ENCODE assay signal across 1 cellular context in the genomic region with DNA sequence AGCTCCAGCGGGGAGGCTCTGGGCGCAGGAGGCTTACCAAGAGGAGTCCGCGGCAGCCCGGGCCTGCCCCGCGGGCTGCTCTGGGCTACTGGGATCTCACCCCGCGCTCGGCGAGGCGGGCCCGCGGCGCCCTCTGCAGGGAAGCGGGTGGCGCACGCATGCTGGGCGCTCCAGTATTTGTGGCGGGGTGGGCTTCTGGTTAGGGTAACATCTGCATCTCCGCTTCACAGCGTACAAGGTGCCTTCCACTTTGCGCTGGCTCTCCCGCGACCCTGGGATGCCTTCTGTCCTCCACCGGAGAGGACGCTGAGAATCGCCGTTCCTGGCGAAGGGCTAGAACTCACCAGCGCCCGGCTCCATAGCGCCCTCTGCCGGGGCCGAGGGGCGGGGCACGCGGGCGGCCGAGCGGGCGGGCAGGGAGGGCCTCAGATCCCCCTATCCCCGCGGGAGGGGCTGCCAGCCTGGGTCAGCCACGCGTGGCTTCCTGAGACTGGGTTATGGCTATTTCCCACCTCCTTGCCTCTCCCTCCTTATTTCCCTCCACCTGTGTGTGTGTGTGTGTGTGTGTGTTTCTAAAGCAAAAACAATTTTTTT.
TF ChIP-seq lines count a peak whose summit lies in the region.

No MANE protein-coding gene starts in this region.

TF ChIP-seq in K562, 482 proteins besides CTCF, POLR2A, EP300 and RAD21 (continued from another document and continues in another):
- TF ChIP-seq, protein P1, sequence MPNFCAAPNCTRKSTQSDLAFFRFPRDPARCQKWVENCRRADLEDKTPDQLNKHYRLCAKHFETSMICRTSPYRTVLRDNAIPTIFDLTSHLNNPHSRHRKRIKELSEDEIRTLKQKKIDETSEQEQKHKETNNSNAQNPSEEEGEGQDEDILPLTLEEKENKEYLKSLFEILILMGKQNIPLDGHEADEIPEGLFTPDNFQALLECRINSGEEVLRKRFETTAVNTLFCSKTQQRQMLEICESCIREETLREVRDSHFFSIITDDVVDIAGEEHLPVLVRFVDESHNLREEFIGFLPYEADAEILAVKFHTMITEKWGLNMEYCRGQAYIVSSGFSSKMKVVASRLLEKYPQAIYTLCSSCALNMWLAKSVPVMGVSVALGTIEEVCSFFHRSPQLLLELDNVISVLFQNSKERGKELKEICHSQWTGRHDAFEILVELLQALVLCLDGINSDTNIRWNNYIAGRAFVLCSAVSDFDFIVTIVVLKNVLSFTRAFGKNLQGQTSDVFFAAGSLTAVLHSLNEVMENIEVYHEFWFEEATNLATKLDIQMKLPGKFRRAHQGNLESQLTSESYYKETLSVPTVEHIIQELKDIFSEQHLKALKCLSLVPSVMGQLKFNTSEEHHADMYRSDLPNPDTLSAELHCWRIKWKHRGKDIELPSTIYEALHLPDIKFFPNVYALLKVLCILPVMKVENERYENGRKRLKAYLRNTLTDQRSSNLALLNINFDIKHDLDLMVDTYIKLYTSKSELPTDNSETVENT (CRISPR knock-in tag; IDR thresholded peaks at IDR 0.05) = no peak
- TF ChIP-seq ZNF23 (CRISPR knock-in tag; IDR thresholded peaks at IDR 0.05) = no peak
- no peak for TF ChIP-seq RFX1 (IDR thresholded peaks at IDR 0.05)
- no peak for TF ChIP-seq TSC22D4 (tag; IDR thresholded peaks at IDR 0.05)
- TF ChIP-seq SMARCC2 (IDR thresholded peaks at IDR 0.05; ENCODE audit: low read depth) = peak; percentile 64; the same call in 1 of the 2 replicates
- TF ChIP-seq, protein P2, sequence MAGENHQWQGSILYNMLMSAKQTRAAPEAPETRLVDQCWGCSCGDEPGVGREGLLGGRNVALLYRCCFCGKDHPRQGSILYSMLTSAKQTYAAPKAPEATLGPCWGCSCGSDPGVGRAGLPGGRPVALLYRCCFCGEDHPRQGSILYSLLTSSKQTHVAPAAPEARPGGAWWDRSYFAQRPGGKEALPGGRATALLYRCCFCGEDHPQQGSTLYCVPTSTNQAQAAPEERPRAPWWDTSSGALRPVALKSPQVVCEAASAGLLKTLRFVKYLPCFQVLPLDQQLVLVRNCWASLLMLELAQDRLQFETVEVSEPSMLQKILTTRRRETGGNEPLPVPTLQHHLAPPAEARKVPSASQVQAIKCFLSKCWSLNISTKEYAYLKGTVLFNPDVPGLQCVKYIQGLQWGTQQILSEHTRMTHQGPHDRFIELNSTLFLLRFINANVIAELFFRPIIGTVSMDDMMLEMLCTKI (IDR thresholded peaks at IDR 0.05; ENCODE audit: partially characterized antibody) = no peak
- TF ChIP-seq WHSC1 (IDR thresholded peaks at IDR 0.05; ENCODE audit: low read length) = no peak
- no peak for TF ChIP-seq ZNF239 (CRISPR knock-in tag; IDR thresholded peaks at IDR 0.05)
- TF ChIP-seq, protein P3, sequence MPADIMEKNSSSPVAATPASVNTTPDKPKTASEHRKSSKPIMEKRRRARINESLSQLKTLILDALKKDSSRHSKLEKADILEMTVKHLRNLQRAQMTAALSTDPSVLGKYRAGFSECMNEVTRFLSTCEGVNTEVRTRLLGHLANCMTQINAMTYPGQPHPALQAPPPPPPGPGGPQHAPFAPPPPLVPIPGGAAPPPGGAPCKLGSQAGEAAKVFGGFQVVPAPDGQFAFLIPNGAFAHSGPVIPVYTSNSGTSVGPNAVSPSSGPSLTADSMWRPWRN (IDR thresholded peaks at IDR 0.05; ENCODE audit: low read depth) = no peak
- no peak for TF ChIP-seq ASH1L (IDR thresholded peaks at IDR 0.05; ENCODE audit: borderline replicate concordance, low read depth, partially characterized antibody)
- no peak; the same call in 1 of the 2 replicates for TF ChIP-seq HLTF (IDR thresholded peaks at IDR 0.05)
- no peak for TF ChIP-seq SREBF2 (CRISPR knock-in tag; IDR thresholded peaks at IDR 0.05)
- no peak for TF ChIP-seq TBL1XR1 (IDR thresholded peaks at IDR 0.05; ENCODE audit: low read length in 2 of 2)
- peak; percentile 23 for TF ChIP-seq FUS (optimal IDR thresholded peaks at IDR 0.05; ENCODE audit: low read depth, low read length)
- no peak for TF ChIP-seq MCM5 (IDR thresholded peaks at IDR 0.05; ENCODE audit: low read depth)
- no peak for TF ChIP-seq POLR2B (IDR thresholded peaks at IDR 0.05; ENCODE audit: low read depth, partially characterized antibody)
- TF ChIP-seq YY1 (IDR thresholded peaks at IDR 0.05; ENCODE audit: borderline replicate concordance in 1 of 3, control insufficient read depth in 1 of 3, extremely low read depth in 1 of 3, insufficient read depth in 3 of 3, insufficient read length in 1 of 3, insufficient replicate concordance in 2 of 3, low read depth in 1 of 3, low read length in 2 of 3) = peak in 2 of 3 experiments; percentile 13 to 31
- TF ChIP-seq MTF1 (CRISPR knock-in tag; IDR thresholded peaks at IDR 0.05; ENCODE audit: borderline replicate concordance) = no peak
- TF ChIP-seq ZNF263 (CRISPR knock-in tag; IDR thresholded peaks at IDR 0.05; ENCODE audit: borderline replicate concordance) = peak; percentile 29; the same call in 1 of the 2 replicates
- peak; percentile 60 for TF ChIP-seq ATF7 (IDR thresholded peaks at IDR 0.05)
- TF ChIP-seq PRMT5 (CRISPR knock-in tag; IDR thresholded peaks at IDR 0.05) = no peak
- TF ChIP-seq, protein P4, sequence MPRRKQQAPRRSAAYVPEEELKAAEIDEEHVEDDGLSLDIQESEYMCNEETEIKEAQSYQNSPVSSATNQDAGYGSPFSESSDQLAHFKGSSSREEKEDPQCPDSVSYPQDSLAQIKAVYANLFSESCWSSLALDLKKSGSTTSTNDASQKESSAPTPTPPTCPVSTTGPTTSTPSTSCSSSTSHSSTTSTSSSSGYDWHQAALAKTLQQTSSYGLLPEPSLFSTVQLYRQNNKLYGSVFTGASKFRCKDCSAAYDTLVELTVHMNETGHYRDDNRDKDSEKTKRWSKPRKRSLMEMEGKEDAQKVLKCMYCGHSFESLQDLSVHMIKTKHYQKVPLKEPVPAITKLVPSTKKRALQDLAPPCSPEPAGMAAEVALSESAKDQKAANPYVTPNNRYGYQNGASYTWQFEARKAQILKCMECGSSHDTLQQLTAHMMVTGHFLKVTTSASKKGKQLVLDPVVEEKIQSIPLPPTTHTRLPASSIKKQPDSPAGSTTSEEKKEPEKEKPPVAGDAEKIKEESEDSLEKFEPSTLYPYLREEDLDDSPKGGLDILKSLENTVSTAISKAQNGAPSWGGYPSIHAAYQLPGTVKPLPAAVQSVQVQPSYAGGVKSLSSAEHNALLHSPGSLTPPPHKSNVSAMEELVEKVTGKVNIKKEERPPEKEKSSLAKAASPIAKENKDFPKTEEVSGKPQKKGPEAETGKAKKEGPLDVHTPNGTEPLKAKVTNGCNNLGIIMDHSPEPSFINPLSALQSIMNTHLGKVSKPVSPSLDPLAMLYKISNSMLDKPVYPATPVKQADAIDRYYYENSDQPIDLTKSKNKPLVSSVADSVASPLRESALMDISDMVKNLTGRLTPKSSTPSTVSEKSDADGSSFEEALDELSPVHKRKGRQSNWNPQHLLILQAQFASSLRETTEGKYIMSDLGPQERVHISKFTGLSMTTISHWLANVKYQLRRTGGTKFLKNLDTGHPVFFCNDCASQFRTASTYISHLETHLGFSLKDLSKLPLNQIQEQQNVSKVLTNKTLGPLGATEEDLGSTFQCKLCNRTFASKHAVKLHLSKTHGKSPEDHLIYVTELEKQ (CRISPR knock-in tag; IDR thresholded peaks at IDR 0.05) = no peak
- no peak for TF ChIP-seq SNIP1 (IDR thresholded peaks at IDR 0.05; ENCODE audit: low read depth)
- peak; percentile 14; the same call in 1 of the 2 replicates for TF ChIP-seq LARP7 (IDR thresholded peaks at IDR 0.05)
- TF ChIP-seq, protein P5, sequence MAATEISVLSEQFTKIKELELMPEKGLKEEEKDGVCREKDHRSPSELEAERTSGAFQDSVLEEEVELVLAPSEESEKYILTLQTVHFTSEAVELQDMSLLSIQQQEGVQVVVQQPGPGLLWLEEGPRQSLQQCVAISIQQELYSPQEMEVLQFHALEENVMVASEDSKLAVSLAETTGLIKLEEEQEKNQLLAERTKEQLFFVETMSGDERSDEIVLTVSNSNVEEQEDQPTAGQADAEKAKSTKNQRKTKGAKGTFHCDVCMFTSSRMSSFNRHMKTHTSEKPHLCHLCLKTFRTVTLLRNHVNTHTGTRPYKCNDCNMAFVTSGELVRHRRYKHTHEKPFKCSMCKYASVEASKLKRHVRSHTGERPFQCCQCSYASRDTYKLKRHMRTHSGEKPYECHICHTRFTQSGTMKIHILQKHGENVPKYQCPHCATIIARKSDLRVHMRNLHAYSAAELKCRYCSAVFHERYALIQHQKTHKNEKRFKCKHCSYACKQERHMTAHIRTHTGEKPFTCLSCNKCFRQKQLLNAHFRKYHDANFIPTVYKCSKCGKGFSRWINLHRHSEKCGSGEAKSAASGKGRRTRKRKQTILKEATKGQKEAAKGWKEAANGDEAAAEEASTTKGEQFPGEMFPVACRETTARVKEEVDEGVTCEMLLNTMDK (IDR thresholded peaks at IDR 0.05; ENCODE audit: borderline replicate concordance, insufficient read depth, low read depth, low read length, poor library complexity, severe bottlenecking) = peak; percentile 88
- TF ChIP-seq, protein P6, sequence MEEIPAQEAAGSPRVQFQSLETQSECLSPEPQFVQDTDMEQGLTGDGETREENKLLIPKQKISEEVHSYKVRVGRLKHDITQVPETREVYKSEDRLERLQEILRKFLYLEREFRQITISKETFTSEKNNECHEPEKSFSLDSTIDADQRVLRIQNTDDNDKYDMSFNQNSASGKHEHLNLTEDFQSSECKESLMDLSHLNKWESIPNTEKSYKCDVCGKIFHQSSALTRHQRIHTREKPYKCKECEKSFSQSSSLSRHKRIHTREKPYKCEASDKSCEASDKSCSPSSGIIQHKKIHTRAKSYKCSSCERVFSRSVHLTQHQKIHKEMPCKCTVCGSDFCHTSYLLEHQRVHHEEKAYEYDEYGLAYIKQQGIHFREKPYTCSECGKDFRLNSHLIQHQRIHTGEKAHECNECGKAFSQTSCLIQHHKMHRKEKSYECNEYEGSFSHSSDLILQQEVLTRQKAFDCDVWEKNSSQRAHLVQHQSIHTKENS (CRISPR knock-in tag; IDR thresholded peaks at IDR 0.05) = no peak
- TF ChIP-seq ZFP1 (CRISPR knock-in tag; IDR thresholded peaks at IDR 0.05) = no peak
- TF ChIP-seq KDM1A (IDR thresholded peaks at IDR 0.05) = no peak
- TF ChIP-seq, protein P7, sequence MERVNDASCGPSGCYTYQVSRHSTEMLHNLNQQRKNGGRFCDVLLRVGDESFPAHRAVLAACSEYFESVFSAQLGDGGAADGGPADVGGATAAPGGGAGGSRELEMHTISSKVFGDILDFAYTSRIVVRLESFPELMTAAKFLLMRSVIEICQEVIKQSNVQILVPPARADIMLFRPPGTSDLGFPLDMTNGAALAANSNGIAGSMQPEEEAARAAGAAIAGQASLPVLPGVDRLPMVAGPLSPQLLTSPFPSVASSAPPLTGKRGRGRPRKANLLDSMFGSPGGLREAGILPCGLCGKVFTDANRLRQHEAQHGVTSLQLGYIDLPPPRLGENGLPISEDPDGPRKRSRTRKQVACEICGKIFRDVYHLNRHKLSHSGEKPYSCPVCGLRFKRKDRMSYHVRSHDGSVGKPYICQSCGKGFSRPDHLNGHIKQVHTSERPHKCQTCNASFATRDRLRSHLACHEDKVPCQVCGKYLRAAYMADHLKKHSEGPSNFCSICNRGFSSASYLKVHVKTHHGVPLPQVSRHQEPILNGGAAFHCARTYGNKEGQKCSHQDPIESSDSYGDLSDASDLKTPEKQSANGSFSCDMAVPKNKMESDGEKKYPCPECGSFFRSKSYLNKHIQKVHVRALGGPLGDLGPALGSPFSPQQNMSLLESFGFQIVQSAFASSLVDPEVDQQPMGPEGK (CRISPR knock-in tag; IDR thresholded peaks at IDR 0.05; ENCODE audit: borderline replicate concordance) = no peak
- TF ChIP-seq, protein P8, sequence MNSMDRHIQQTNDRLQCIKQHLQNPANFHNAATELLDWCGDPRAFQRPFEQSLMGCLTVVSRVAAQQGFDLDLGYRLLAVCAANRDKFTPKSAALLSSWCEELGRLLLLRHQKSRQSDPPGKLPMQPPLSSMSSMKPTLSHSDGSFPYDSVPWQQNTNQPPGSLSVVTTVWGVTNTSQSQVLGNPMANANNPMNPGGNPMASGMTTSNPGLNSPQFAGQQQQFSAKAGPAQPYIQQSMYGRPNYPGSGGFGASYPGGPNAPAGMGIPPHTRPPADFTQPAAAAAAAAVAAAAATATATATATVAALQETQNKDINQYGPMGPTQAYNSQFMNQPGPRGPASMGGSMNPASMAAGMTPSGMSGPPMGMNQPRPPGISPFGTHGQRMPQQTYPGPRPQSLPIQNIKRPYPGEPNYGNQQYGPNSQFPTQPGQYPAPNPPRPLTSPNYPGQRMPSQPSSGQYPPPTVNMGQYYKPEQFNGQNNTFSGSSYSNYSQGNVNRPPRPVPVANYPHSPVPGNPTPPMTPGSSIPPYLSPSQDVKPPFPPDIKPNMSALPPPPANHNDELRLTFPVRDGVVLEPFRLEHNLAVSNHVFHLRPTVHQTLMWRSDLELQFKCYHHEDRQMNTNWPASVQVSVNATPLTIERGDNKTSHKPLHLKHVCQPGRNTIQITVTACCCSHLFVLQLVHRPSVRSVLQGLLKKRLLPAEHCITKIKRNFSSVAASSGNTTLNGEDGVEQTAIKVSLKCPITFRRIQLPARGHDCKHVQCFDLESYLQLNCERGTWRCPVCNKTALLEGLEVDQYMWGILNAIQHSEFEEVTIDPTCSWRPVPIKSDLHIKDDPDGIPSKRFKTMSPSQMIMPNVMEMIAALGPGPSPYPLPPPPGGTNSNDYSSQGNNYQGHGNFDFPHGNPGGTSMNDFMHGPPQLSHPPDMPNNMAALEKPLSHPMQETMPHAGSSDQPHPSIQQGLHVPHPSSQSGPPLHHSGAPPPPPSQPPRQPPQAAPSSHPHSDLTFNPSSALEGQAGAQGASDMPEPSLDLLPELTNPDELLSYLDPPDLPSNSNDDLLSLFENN (IDR thresholded peaks at IDR 0.05; ENCODE audit: low read depth in 2 of 2, low read length in 2 of 2) = no peak
- TF ChIP-seq, protein P9, sequence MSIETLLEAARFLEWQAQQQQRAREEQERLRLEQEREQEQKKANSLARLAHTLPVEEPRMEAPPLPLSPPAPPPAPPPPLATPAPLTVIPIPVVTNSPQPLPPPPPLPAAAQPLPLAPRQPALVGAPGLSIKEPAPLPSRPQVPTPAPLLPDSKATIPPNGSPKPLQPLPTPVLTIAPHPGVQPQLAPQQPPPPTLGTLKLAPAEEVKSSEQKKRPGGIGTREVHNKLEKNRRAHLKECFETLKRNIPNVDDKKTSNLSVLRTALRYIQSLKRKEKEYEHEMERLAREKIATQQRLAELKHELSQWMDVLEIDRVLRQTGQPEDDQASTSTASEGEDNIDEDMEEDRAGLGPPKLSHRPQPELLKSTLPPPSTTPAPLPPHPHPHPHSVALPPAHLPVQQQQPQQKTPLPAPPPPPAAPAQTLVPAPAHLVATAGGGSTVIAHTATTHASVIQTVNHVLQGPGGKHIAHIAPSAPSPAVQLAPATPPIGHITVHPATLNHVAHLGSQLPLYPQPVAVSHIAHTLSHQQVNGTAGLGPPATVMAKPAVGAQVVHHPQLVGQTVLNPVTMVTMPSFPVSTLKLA (conservative IDR thresholded peaks at IDR 0.05) = peak; percentile 78 to 81
